Comparison of ENCODE assay signal across 16 cellular contexts in the genomic region with DNA sequence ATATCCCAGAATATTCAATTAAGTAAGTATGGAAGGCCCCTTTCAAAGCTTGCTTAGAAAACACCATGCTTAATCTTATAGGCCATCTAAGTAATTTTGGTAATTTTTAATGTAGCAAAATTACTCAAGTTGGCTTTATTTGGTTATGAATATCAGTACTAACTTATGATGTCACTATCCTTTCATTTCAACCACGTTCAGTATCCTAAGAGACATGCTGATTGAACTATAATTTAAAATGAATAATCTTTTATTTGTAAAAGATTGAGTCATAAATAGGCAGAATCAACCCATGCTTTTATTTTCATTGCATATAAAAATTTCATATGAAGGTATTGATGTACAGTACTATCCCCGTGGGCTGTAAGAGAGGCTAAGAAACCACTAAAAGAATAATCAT.
DNase-seq lines count a peak whose midpoint lies in the region; ATAC-seq and TF ChIP-seq lines count a peak whose summit lies in the region.
"Had no signal": no experiment of that assay in that cellular context is flagged by ENCODE, and none has a peak within 500 bp of the region (broad histone marks: within the 10 kb centered on the region; RNA-seq: fewer than 3 reads in every experiment).

No MANE protein-coding gene starts in this region.

- intact Hi-C loops in activated CD8-positive, alpha-beta T cell treated with anti-CD3 and anti-CD28 coated beads for 36 hours (cut with micrococcal nuclease): no loop called here
- intact Hi-C loops in activated naive CD4-positive, alpha-beta T cell treated with anti-CD3 and anti-CD28 coated beads for 36 hours (cut with micrococcal nuclease): loop anchor here (1.0 to 2.0 kb wide), 3 partner anchors 42 to 269 kb away; no protein-coding TSS in a partner anchor

- POLR2A ChIA-PET in activated CD8-positive, alpha-beta T cell treated with anti-CD3 and anti-CD28 coated beads for 36 hours (lab: Charles Lee): no interaction called here
- POLR2A ChIA-PET in activated CD8-positive, alpha-beta T cell treated with anti-CD3 and anti-CD28 coated beads, Interleukin-2, amount 10 ng/mL, durations not matched to agents 7 days and 5 days (lab: Charles Lee): no interaction called here

- no peak for TF ChIP-seq CTCF in activated CD8-positive, alpha-beta T cell treated with anti-CD3 and anti-CD28 coated beads for 36 hours (IDR thresholded peaks at IDR 0.05)

- DNase-seq in activated CD8-positive, alpha-beta T cell treated with anti-CD3 and anti-CD28 coated beads for 36 hours: no peak
- no peak for DNase-seq in activated CD8-positive, alpha-beta T cell treated with anti-CD3 and anti-CD28 coated beads, Interleukin-2, amount 10 ng/mL, durations not matched to agents 7 days and 5 days
- DNase-seq in activated naive CD4-positive, alpha-beta T cell treated with anti-CD3 and anti-CD28 coated beads, Interleukin-2, amount 50 U/mL, for 72 hours (ENCODE audit: low spot score in 2 of 2): no peak
- no peak for DNase-seq in activated naive CD4-positive, alpha-beta T cell treated with anti-CD3 and anti-CD28 coated beads for 36 hours
- DNase-seq in T-helper 17 cell: no peak
- no peak for DNase-seq in hippocampal formation (lab: John Stamatoyannopoulos, UW)
- DNase-seq: 8988T; Calu3; CD8-positive, alpha-beta T cell; DMS79 treated with DMSO at 0.1 percent for 48 hours; GF-D8; GOT3 had no signal

- ATAC-seq in activated CD8-positive, alpha-beta T cell treated with anti-CD3 and anti-CD28 coated beads for 36 hours: peak; percentile 25
- no peak for ATAC-seq in activated CD8-positive, alpha-beta T cell treated with anti-CD3 and anti-CD28 coated beads, Interleukin-2, amount 10 ng/mL, durations not matched to agents 7 days and 5 days
- peak; percentile 36 to 40 for ATAC-seq in activated naive CD4-positive, alpha-beta T cell treated with anti-CD3 and anti-CD28 coated beads, Interleukin-2, amount 50 U/mL, for 72 hours
- ATAC-seq in T-helper 17 cell (no peak), GM18502 (IDR thresholded peaks at IDR 0.05; ENCODE audit: poor library complexity, unreplicated experiment) (no peak)
- ATAC-seq: CD8-positive, alpha-beta T cell had no signal

- H3K4me3 Mint-ChIP-seq in activated CD8-positive, alpha-beta T cell treated with anti-CD3 and anti-CD28 coated beads for 36 hours: no peak overlapping the region
- no peak overlapping the region for H3K4me3 Mint-ChIP-seq in activated CD8-positive, alpha-beta T cell treated with anti-CD3 and anti-CD28 coated beads, Interleukin-2, amount 10 ng/mL, durations not matched to agents 7 days and 5 days
- no peak overlapping the region for H3K4me3 Mint-ChIP-seq in activated naive CD4-positive, alpha-beta T cell treated with anti-CD3 and anti-CD28 coated beads for 36 hours
- no peak overlapping the region for H3K4me3 Mint-ChIP-seq in T-helper 17 cell
- H3K4me3 Mint-ChIP-seq: B cell; CD8-positive, alpha-beta T cell had no signal

- no peaks in the 10 kb centered on the region for H3K9me3 ChIP-seq in T-helper 17 cell (ENCODE audit: control insufficient read depth, low read length, poor library complexity, severe bottlenecking)
- H3K9me3 ChIP-seq: BLaER1 treated with 17β-estradiol and CSF1 and Interleukin-3, amounts not matched to agents 10 nM and 100 nM; HAP-1 had no signal

- no peaks in the 10 kb centered on the region for H3K27me3 Mint-ChIP-seq in activated CD8-positive, alpha-beta T cell treated with anti-CD3 and anti-CD28 coated beads for 36 hours
- no peaks in the 10 kb centered on the region for H3K27me3 Mint-ChIP-seq in activated CD8-positive, alpha-beta T cell treated with anti-CD3 and anti-CD28 coated beads, Interleukin-2, amount 10 ng/mL, durations not matched to agents 7 days and 5 days (ENCODE audit: low read depth)
- H3K27me3 Mint-ChIP-seq in activated naive CD4-positive, alpha-beta T cell treated with anti-CD3 and anti-CD28 coated beads for 36 hours (ENCODE audit: low read depth): no peaks in the 10 kb centered on the region
- no peaks in the 10 kb centered on the region for H3K27me3 Mint-ChIP-seq in T-helper 17 cell
- H3K27me3 Mint-ChIP-seq: B cell had no signal

- CTCF ChIA-PET in activated CD8-positive, alpha-beta T cell treated with anti-CD3 and anti-CD28 coated beads for 36 hours (lab: Charles Lee): interaction anchor here (1.9 kb wide), 1 partner anchor 204 kb away, joined by 7 read pairs; no protein-coding TSS in a partner anchor
- CTCF ChIA-PET in activated CD8-positive, alpha-beta T cell treated with anti-CD3 and anti-CD28 coated beads, Interleukin-2, amount 10 ng/mL, durations not matched to agents 7 days and 5 days (lab: Charles Lee): interaction anchor here (0.7 to 2.0 kb wide), 3 partner anchors 78 to 204 kb away, joined by 3 to 6 read pairs (median 4); no protein-coding TSS in a partner anchor
- CTCF ChIA-PET in activated naive CD4-positive, alpha-beta T cell treated with anti-CD3 and anti-CD28 coated beads for 36 hours (lab: Charles Lee): interaction anchor here (0.9 to 1.4 kb wide), 3 partner anchors 8 to 204 kb away, joined by 3 to 7 read pairs (median 3); no protein-coding TSS in a partner anchor

- H3K27ac Mint-ChIP-seq in activated CD8-positive, alpha-beta T cell treated with anti-CD3 and anti-CD28 coated beads for 36 hours: no peak overlapping the region
- no peak overlapping the region for H3K27ac Mint-ChIP-seq in activated CD8-positive, alpha-beta T cell treated with anti-CD3 and anti-CD28 coated beads, Interleukin-2, amount 10 ng/mL, durations not matched to agents 7 days and 5 days
- H3K27ac Mint-ChIP-seq in activated naive CD4-positive, alpha-beta T cell treated with anti-CD3 and anti-CD28 coated beads, Interleukin-2, amount 50 U/mL, for 72 hours: peak overlapping the region in 1 of 2 donors; percentile 78
- no peak overlapping the region for H3K27ac Mint-ChIP-seq in activated naive CD4-positive, alpha-beta T cell treated with anti-CD3 and anti-CD28 coated beads for 36 hours
- H3K27ac Mint-ChIP-seq in T-helper 17 cell: peak overlapping the region; percentile 54
- H3K27ac Mint-ChIP-seq: B cell; CD8-positive, alpha-beta T cell had no signal

- no peaks in the 10 kb centered on the region for H3K9me3 Mint-ChIP-seq in activated CD8-positive, alpha-beta T cell treated with anti-CD3 and anti-CD28 coated beads for 36 hours
- no peaks in the 10 kb centered on the region for H3K9me3 Mint-ChIP-seq in activated CD8-positive, alpha-beta T cell treated with anti-CD3 and anti-CD28 coated beads, Interleukin-2, amount 10 ng/mL, durations not matched to agents 7 days and 5 days (ENCODE audit: insufficient read depth)
- H3K9me3 Mint-ChIP-seq in activated naive CD4-positive, alpha-beta T cell treated with anti-CD3 and anti-CD28 coated beads, Interleukin-2, amount 50 U/mL, for 72 hours: no peaks in the 10 kb centered on the region
- H3K9me3 Mint-ChIP-seq in activated naive CD4-positive, alpha-beta T cell treated with anti-CD3 and anti-CD28 coated beads for 36 hours: no peaks in the 10 kb centered on the region
- H3K9me3 Mint-ChIP-seq: CD8-positive, alpha-beta T cell had no signal

- H3K4me1 Mint-ChIP-seq in activated CD8-positive, alpha-beta T cell treated with anti-CD3 and anti-CD28 coated beads for 36 hours (ENCODE audit: low read depth): peaks cover 5% of the 10 kb centered on the region
- no peaks in the 10 kb centered on the region for H3K4me1 Mint-ChIP-seq in activated CD8-positive, alpha-beta T cell treated with anti-CD3 and anti-CD28 coated beads, Interleukin-2, amount 10 ng/mL, durations not matched to agents 7 days and 5 days (ENCODE audit: low read depth)
- peaks cover 15% of the 10 kb centered on the region for H3K4me1 Mint-ChIP-seq in activated naive CD4-positive, alpha-beta T cell treated with anti-CD3 and anti-CD28 coated beads for 36 hours (ENCODE audit: low read depth)
- H3K4me1 Mint-ChIP-seq in T-helper 17 cell: peaks cover 11% of the 10 kb centered on the region
- H3K4me1 Mint-ChIP-seq: B cell had no signal

- H3K36me3 Mint-ChIP-seq in activated CD8-positive, alpha-beta T cell treated with anti-CD3 and anti-CD28 coated beads for 36 hours (ENCODE audit: low read depth): peaks cover 22% of the 10 kb centered on the region
- H3K36me3 Mint-ChIP-seq in activated CD8-positive, alpha-beta T cell treated with anti-CD3 and anti-CD28 coated beads, Interleukin-2, amount 10 ng/mL, durations not matched to agents 7 days and 5 days (ENCODE audit: low read depth): peaks cover 29% of the 10 kb centered on the region
- peaks cover 0 to 18% of the 10 kb centered on the region in 2 donors for H3K36me3 Mint-ChIP-seq in activated naive CD4-positive, alpha-beta T cell treated with anti-CD3 and anti-CD28 coated beads, Interleukin-2, amount 50 U/mL, for 72 hours
- peaks cover 11% of the 10 kb centered on the region for H3K36me3 Mint-ChIP-seq in activated naive CD4-positive, alpha-beta T cell treated with anti-CD3 and anti-CD28 coated beads for 36 hours (ENCODE audit: low read depth)
- peaks cover 3% of the 10 kb centered on the region for H3K36me3 Mint-ChIP-seq in T-helper 17 cell (ENCODE audit: low read depth)

Comparison
In these comparisons a context has a peak if more than half of its experiments do, and no peak if none do; other contexts are left out.
1. ATAC-seq: peak in activated CD8-positive, alpha-beta T cell treated with anti-CD3 and anti-CD28 coated beads for 36 hours (single experiment) and activated naive CD4-positive, alpha-beta T cell treated with anti-CD3 and anti-CD28 coated beads, Interleukin-2, amount 50 U/mL, for 72 hours (2 of 2); none in activated CD8-positive, alpha-beta T cell treated with anti-CD3 and anti-CD28 coated beads, Interleukin-2, amount 10 ng/mL, durations not matched to agents 7 days and 5 days (single experiment), T-helper 17 cell (single experiment) and GM18502 (single experiment).